Comparison of ENCODE assay signal across 17 cellular contexts in the genomic region with DNA sequence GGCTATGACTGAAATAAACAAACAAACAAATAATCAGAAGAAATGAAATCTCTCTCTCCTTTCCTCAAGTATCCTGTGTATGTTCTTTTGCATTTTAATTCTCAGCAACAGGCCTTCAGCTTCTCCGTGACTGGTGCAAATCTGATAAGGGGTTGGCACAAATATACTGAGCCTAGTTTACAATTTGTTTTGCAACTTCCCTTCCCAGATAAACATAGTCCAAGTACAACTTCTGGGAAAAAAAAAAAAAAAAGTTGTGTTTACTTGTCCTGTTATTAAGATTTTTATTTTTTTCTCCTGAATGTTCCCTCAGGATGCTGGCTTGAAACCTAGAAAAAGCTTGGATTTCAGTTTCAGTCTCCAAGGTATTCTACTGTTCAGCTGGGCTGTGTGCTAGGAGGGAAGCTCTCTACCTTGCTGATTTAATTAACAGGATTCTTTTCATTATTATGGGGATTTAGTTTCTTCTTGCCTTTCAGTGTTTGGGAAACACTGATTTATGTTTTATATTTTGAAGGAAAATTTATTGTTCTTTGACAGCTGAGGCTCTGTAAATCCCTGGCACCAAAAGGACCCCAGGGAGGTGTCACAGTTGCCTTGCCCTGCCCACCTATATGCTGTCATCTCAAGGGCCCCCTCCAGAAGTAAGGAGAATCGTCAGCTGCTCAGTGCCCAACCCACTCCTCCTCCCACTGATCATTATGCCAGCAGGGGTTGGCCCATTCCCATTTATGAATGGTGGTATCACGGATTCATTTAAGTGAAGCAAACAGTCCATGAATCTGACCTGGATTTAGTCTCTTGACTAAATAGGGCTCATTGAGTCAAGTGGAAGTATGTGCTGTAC.
DNase-seq lines count a peak whose midpoint lies in the region; ATAC-seq and TF ChIP-seq lines count a peak whose summit lies in the region.
"Had no signal": no experiment of that assay in that cellular context is flagged by ENCODE, and none has a peak within 500 bp of the region (broad histone marks: within the 10 kb centered on the region; RNA-seq: fewer than 3 reads in every experiment).

No MANE protein-coding gene starts in this region.

- ATAC-seq in left lobe of liver (peak; percentile 90), HG02973 (IDR thresholded peaks at IDR 0.05; ENCODE audit: unreplicated experiment) (no peak), GM21717 (IDR thresholded peaks at IDR 0.05; ENCODE audit: unreplicated experiment) (no peak)
- ATAC-seq: activated T-cell treated with anti-CD3 and anti-CD28 coated beads, Interleukin-2, amount 50 U/mL, for 4 hours had no signal

- H3K36me3 ChIP-seq in thymus (ENCODE audit: control insufficient read depth, insufficient read depth), result no peaks in the 10 kb centered on the region
- H3K36me3 ChIP-seq: BLaER1 treated with 17β-estradiol and CSF1 and Interleukin-3, amounts not matched to agents 10 nM and 100 nM; neutrophil had no signal

- DNase-seq in NCI-H2171 (lab: John Stamatoyannopoulos, UW) (peak; percentile 15), choroid plexus epithelial cell (ENCODE audit: low read depth) (peak; percentile 38), left lobe of liver (ENCODE audit: low spot score) (no peak)
- DNase-seq in stimulated activated CD4-positive, alpha-beta T cell treated with anti-CD3 and anti-CD28 coated beads, Interleukin-2, amount 100 ng/mL, for 48 hours, result no peak
- DNase-seq: activated CD4-positive, alpha-beta T cell treated with anti-CD3 and anti-CD28 coated beads, Interleukin-2, amount 50 U/mL, for 1 hour; activated T-cell treated with anti-CD3 and anti-CD28 coated beads, Interleukin-2, amount 50 U/mL, for 4 hours; amniotic stem cell; DMS79; mesendoderm; SHP77 treated with DMSO at 0.1 percent for 48 hours; stimulated activated CD4-positive, alpha-beta T cell treated with anti-CD3 and anti-CD28 coated beads, Interleukin-12 subunit alpha, Interleukin-12 subunit beta, amount 100 ng/mL, for 4 hours; T-helper 9 cell had no signal

- H3K9me3 ChIP-seq in thymus (ENCODE audit: control insufficient read depth), result no peaks in the 10 kb centered on the region
- H3K9me3 ChIP-seq: BLaER1 treated with 17β-estradiol and CSF1 and Interleukin-3, amounts not matched to agents 10 nM and 100 nM; neutrophil had no signal

- H3K4me1 ChIP-seq in thymus (ENCODE audit: control insufficient read depth, insufficient read depth, low read length), result no peaks in the 10 kb centered on the region

- H3K4me3 ChIP-seq in choroid plexus epithelial cell (ENCODE audit: low read depth, low read length), result no peak overlapping the region
- H3K4me3 ChIP-seq in thymus (ENCODE audit: low read length), result no peak overlapping the region
- H3K4me3 ChIP-seq: BLaER1 treated with 17β-estradiol and CSF1 and Interleukin-3, amounts not matched to agents 10 nM and 100 nM had no signal

- 82% methylated on average over 3 of the region's 3 CpGs for WGBS in thymus

- H3K27ac ChIP-seq in thymus (ENCODE audit: low read depth), result peak overlapping the region; percentile 20
- H3K27ac ChIP-seq: BLaER1 treated with 17β-estradiol and CSF1 and Interleukin-3, amounts not matched to agents 10 nM and 100 nM; neutrophil had no signal

- H3K27me3 ChIP-seq in thymus (ENCODE audit: control insufficient read depth, insufficient read depth), result no peaks in the 10 kb centered on the region
- H3K27me3 ChIP-seq: BLaER1 treated with 17β-estradiol and CSF1 and Interleukin-3, amounts not matched to agents 10 nM and 100 nM; neutrophil had no signal

- TF ChIP-seq CTCF in choroid plexus epithelial cell (conservative IDR thresholded peaks at IDR 0.05; ENCODE audit: low read depth, low read length), result no peak

Comparison
In these comparisons a context has a peak if more than half of its experiments do, and no peak if none do; other contexts are left out.
1. DNase-seq: peak in NCI-H2171 (single experiment) and choroid plexus epithelial cell (single experiment); none in left lobe of liver (single experiment) and stimulated activated CD4-positive, alpha-beta T cell treated with anti-CD3 and anti-CD28 coated beads, Interleukin-2, amount 100 ng/mL, for 48 hours (0 of 2).